ENCODE assay signal across 8 cellular contexts in the genomic region with DNA sequence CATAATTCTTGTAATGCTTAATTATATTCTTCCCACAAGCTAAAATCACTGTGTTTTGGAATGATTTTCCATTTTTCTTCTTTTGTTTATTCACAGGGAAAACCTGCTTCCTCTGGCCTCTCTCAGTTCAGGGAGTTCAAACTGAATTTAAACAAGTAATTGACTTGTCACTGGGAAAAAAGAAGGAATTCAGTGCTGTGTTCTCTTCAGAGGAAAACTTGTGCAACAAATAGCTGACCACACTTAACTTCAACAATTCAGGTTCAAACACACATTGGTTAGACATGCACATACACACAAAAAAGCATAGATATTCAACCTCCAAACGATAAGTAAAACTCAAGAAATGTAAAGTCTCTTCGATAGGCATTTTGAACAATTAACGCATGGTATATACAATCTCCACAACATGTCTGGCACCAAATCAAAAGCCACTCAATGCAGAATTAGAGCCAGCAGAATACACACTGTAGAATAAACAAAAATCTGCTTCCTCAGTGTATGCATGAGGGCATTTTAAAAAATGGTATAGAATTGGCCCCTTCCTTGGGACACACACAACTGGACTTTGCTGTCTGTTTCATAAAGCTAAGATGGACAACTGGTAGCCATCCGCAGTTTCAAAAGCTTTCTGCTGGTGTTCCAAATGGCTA.
DNase-seq lines count a peak whose midpoint lies in the region; ATAC-seq and TF ChIP-seq lines count a peak whose summit lies in the region.

No MANE protein-coding gene starts in this region.

- peak overlapping the region; percentile 35 for H3K9ac ChIP-seq in muscle layer of colon (ENCODE audit: low read length)

- H3K4me1 ChIP-seq in A673 (ENCODE audit: insufficient read depth, low read length, poor library complexity, severe bottlenecking): peaks cover 54% of the 10 kb centered on the region
- H3K4me1 ChIP-seq in HEK293 (ENCODE audit: control insufficient read depth, insufficient read depth, low read length): peaks cover 69% of the 10 kb centered on the region
- H3K4me1 ChIP-seq in muscle layer of colon (ENCODE audit: insufficient read depth, low read length): peaks cover 26% of the 10 kb centered on the region

- H3K27ac ChIP-seq in A673 (ENCODE audit: low read depth, low read length, poor library complexity, severe bottlenecking): peak overlapping the region; percentile 89
- H3K27ac ChIP-seq in HEK293 (ENCODE audit: extremely low read depth, low read depth, low read length): peak overlapping the region; percentile 8; the same call in 1 of the 2 replicates
- peak overlapping the region; percentile 88 for H3K27ac ChIP-seq in brain microvascular endothelial cell
- peak overlapping the region; percentile 77 for H3K27ac ChIP-seq in muscle layer of colon (ENCODE audit: low read depth, low read length)

- H3K36me3 ChIP-seq in A673 (ENCODE audit: insufficient read depth, low read length, poor library complexity, severe bottlenecking) (no peaks in the 10 kb centered on the region), HEK293 (ENCODE audit: control insufficient read depth in 2 of 2, insufficient read depth in 1 of 2, low read length in 2 of 2) (no peaks in the 10 kb centered on the region), brain microvascular endothelial cell (replicated peaks) (no peaks in the 10 kb centered on the region), muscle layer of colon (ENCODE audit: insufficient read depth, low read length) (no peaks in the 10 kb centered on the region)

- no peaks in the 10 kb centered on the region for H3K9me3 ChIP-seq in A673 (ENCODE audit: low read depth, low read length, poor library complexity, severe bottlenecking)
- H3K9me3 ChIP-seq in HEK293 (ENCODE audit: control insufficient read depth, insufficient read depth, low read depth, low read length): no peaks in the 10 kb centered on the region
- H3K9me3 ChIP-seq in muscle layer of colon (ENCODE audit: low read length): no peaks in the 10 kb centered on the region

- ATAC-seq in GM19455 (IDR thresholded peaks at IDR 0.05; ENCODE audit: unreplicated experiment) (no peak), GM18868 (IDR thresholded peaks at IDR 0.05; ENCODE audit: unreplicated experiment) (no peak), omental fat pad (ENCODE audit: low FRiP score) (no peak)

- DNase-seq in A673 (ENCODE audit: low spot score): peak; percentile 36
- DNase-seq in brain microvascular endothelial cell: no peak
- no peak for DNase-seq in CD1c-positive myeloid dendritic cell (ENCODE audit: extremely low spot score)
- DNase-seq in omental fat pad (ENCODE audit: low spot score): no peak

- POLR2A ChIA-PET in A673 (lab: Charles Lee; ENCODE audit: low non-redundant PET) (no interaction called here), HEK293 (lab: Yijun Ruan, JAX) (no interaction called here)

- in situ Hi-C loops in brain microvascular endothelial cell (cut with HindIII; ENCODE audit: low pct_ligation_motif_present, low sequenced_read_pairs): no loop called here

- no peaks in the 10 kb centered on the region for H3K27me3 ChIP-seq in A673 (replicated peaks; ENCODE audit: insufficient read depth, low read depth, low read length, poor library complexity)
- no peaks in the 10 kb centered on the region for H3K27me3 ChIP-seq in brain microvascular endothelial cell (replicated peaks)
- H3K27me3 ChIP-seq in muscle layer of colon (ENCODE audit: control insufficient read depth in 1 of 2, insufficient read depth in 2 of 2, low read length in 2 of 2): no peaks in the 10 kb centered on the region

- TF ChIP-seq CTCF in A673 (conservative IDR thresholded peaks at IDR 0.05; ENCODE audit: low read depth, low read length) (no peak), HEK293 (tag by site-specific recombination; IDR thresholded peaks at IDR 0.05) (no peak), brain microvascular endothelial cell (IDR thresholded peaks at IDR 0.05; ENCODE audit: low read depth, low read length, missing control alignments) (no peak), omental fat pad (IDR thresholded peaks at IDR 0.05) (no peak)

- intact Hi-C loops in A673 (cut with micrococcal nuclease; ENCODE audit: unreplicated experiment): no loop called here

- H3K4me3 ChIP-seq in A673 (ENCODE audit: low read depth, low read length, poor library complexity, severe bottlenecking) (peak overlapping the region; percentile 60), HEK293 (ENCODE audit: low read depth, low read length) (no peak overlapping the region), brain microvascular endothelial cell (ENCODE audit: low read depth, low read length) (peak overlapping the region; percentile 6), muscle layer of colon (ENCODE audit: low read depth in 1 of 2, low read length in 2 of 2) (peak overlapping the region; percentile 60 to 85)

- BruUV-seq in A673 (replicated peaks; lab: Mats Ljungman, UMichigan): no TSS peak

- CTCF ChIA-PET in A673 (lab: Charles Lee) (no interaction called here), HEK293 (lab: Yijun Ruan, JAX) (interaction anchor here (0.8 to 2.4 kb wide), 2 partner anchors 81 to 84 kb away, joined by 3 to 13 read pairs; no protein-coding TSS in a partner anchor)

TF ChIP-seq in HEK293, 187 proteins besides CTCF, POLR2A, EP300 and RAD21:
- TF ChIP-seq ZNF624 (tag by site-specific recombination; IDR thresholded peaks at IDR 0.05): no peak
- no peak for TF ChIP-seq ZNF175 (tag by site-specific recombination; IDR thresholded peaks at IDR 0.05)
- no peak for TF ChIP-seq ZNF791 (tag by site-specific recombination; IDR thresholded peaks at IDR 0.05)
- no peak for TF ChIP-seq SCRT1 (tag by site-specific recombination; IDR thresholded peaks at IDR 0.05; ENCODE audit: borderline replicate concordance)
- TF ChIP-seq, protein P1, sequence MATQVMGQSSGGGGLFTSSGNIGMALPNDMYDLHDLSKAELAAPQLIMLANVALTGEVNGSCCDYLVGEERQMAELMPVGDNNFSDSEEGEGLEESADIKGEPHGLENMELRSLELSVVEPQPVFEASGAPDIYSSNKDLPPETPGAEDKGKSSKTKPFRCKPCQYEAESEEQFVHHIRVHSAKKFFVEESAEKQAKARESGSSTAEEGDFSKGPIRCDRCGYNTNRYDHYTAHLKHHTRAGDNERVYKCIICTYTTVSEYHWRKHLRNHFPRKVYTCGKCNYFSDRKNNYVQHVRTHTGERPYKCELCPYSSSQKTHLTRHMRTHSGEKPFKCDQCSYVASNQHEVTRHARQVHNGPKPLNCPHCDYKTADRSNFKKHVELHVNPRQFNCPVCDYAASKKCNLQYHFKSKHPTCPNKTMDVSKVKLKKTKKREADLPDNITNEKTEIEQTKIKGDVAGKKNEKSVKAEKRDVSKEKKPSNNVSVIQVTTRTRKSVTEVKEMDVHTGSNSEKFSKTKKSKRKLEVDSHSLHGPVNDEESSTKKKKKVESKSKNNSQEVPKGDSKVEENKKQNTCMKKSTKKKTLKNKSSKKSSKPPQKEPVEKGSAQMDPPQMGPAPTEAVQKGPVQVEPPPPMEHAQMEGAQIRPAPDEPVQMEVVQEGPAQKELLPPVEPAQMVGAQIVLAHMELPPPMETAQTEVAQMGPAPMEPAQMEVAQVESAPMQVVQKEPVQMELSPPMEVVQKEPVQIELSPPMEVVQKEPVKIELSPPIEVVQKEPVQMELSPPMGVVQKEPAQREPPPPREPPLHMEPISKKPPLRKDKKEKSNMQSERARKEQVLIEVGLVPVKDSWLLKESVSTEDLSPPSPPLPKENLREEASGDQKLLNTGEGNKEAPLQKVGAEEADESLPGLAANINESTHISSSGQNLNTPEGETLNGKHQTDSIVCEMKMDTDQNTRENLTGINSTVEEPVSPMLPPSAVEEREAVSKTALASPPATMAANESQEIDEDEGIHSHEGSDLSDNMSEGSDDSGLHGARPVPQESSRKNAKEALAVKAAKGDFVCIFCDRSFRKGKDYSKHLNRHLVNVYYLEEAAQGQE (tag by site-specific recombination; IDR thresholded peaks at IDR 0.05): no peak
- TF ChIP-seq PRDM6 (tag by site-specific recombination; IDR thresholded peaks at IDR 0.05): peak; percentile 78
- TF ChIP-seq, protein P2, sequence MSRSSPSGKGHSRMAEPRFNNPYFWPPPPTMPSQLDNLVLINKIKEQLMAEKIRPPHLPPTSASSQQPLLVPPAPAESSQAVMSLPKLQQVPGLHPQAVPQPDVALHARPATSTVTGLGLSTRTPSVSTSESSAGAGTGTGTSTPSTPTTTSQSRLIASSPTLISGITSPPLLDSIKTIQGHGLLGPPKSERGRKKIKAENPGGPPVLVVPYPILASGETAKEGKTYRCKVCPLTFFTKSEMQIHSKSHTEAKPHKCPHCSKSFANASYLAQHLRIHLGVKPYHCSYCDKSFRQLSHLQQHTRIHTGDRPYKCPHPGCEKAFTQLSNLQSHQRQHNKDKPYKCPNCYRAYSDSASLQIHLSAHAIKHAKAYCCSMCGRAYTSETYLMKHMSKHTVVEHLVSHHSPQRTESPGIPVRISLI (tag by site-specific recombination; IDR thresholded peaks at IDR 0.05): no peak

Comparison
In these comparisons a context has a peak if more than half of its experiments do, and no peak if none do; other contexts are left out.
1. H3K27ac ChIP-seq: peak in every context shown above with its lines; median percentile 89 in A673; 88 in brain microvascular endothelial cell; 77 in muscle layer of colon; 8 in HEK293.